In the genomic region with DNA sequence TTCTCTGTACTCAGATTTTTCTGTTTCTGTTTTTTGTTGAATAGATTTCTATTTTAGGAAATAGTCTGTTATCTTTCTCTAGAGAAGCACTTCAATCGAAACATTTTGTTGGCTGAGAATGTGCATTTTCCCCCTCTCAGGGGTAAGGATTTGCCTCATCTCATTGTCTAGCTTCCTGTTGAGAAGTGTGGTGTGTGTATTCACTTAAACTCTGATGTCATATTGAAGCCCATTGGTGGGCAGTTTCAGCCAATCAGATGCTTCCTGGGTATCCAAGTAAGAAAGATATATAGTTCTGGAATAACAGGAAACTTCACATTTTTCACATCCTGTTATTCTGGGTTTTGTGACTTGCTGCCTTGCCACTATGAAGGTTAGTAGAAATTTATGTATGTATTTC, we compare ENCODE assay signal across 8 cellular contexts.
DNase-seq lines count a peak whose midpoint lies in the region; ATAC-seq and TF ChIP-seq lines count a peak whose summit lies in the region.

No MANE protein-coding gene starts in this region.

- peak overlapping the region; percentile 19 for H3K27ac ChIP-seq in RWPE2 (ENCODE audit: poor library complexity, severe bottlenecking)

- peaks cover 25% of the 10 kb centered on the region for H3K4me1 ChIP-seq in RWPE2 (ENCODE audit: insufficient read depth, poor library complexity, severe bottlenecking)

- H3K4me3 ChIP-seq in AG10803 (ENCODE audit: low read length) = no peak overlapping the region
- no peak overlapping the region for H3K4me3 ChIP-seq in RWPE2 (ENCODE audit: severe bottlenecking)

- TF ChIP-seq CTCF in AG10803 (conservative IDR thresholded peaks at IDR 0.05; ENCODE audit: low read length) (no peak), RWPE2 (IDR thresholded peaks at IDR 0.05; ENCODE audit: poor library complexity, severe bottlenecking) (no peak)

- DNase-seq in AG10803 (ENCODE audit: low read depth) (peak; percentile 71), RWPE2 (ENCODE audit: low spot score) (no peak), fibroblast of gingiva (ENCODE audit: low read depth) (peak; percentile 62), renal cortical epithelial cell (ENCODE audit: low read depth) (peak; percentile 36), NCI-H2107 (lab: John Stamatoyannopoulos, UW) (no peak), NOMO-1 treated with DMSO at 0.1 percent for 48 hours (lab: John Stamatoyannopoulos, UW; ENCODE audit: unreplicated experiment) (no peak)

- peak; percentile 78 for ATAC-seq in GM18868 (IDR thresholded peaks at IDR 0.05; ENCODE audit: unreplicated experiment)
- peak; percentile 72 for ATAC-seq in HG03064 (IDR thresholded peaks at IDR 0.05; ENCODE audit: low read depth, unreplicated experiment)
- peak; percentile 75 for ATAC-seq in RWPE2 (ENCODE audit: low read depth)

- no peaks in the 10 kb centered on the region for H3K36me3 ChIP-seq in RWPE2 (ENCODE audit: low read depth)

- H3K9me3 ChIP-seq in RWPE2 (ENCODE audit: severe bottlenecking) = no peaks in the 10 kb centered on the region

- no peaks in the 10 kb centered on the region for H3K27me3 ChIP-seq in RWPE2 (ENCODE audit: insufficient read depth, poor library complexity, severe bottlenecking)

Comparison
In these comparisons a context has a peak if more than half of its experiments do, and no peak if none do; other contexts are left out.
1. DNase-seq: peak in AG10803 (single experiment), fibroblast of gingiva (single experiment) and renal cortical epithelial cell (single experiment); none in RWPE2 (single experiment), NCI-H2107 (single experiment) and NOMO-1 treated with DMSO at 0.1 percent for 48 hours (single experiment).
2. Peak in every context shown above with its lines, with median percentiles within 50 percentile points of each other: ATAC-seq.